ENCODE assay signal across 14 cellular contexts in genomic region chr10:47031953-47032465, GRCh38.
DNase-seq lines count a peak whose midpoint lies in the region; ATAC-seq and TF ChIP-seq lines count a peak whose summit lies in the region.
"Had no signal": no experiment of that assay in that cellular context is flagged by ENCODE, and none has a peak within 500 bp of the region (broad histone marks: within the 10 kb centered on the region; RNA-seq: fewer than 3 reads in every experiment).

No MANE protein-coding gene starts in this region.

- H3K36me3 ChIP-seq in WERI-Rb-1, result no peaks in the 10 kb centered on the region

- DNase-seq in EH (ENCODE audit: low read depth), result peak; percentile 70
- DNase-seq in WERI-Rb-1, result peak; percentile 2
- DNase-seq in Right ventricle myocardium superior, result peak; percentile 21
- peak; percentile 53 for DNase-seq in sciatic nerve (ENCODE audit: low spot score)
- no peak for DNase-seq in stimulated activated CD4-positive, alpha-beta T cell treated with anti-CD3 and anti-CD28 coated beads, Interleukin-4, amount 100 ng/mL, for 24 hours
- DNase-seq in NCI-H526 treated with DMSO at 0.1 percent for 48 hours (lab: John Stamatoyannopoulos, UW), result no peak
- DNase-seq in NCI-H2029 treated with DMSO at 0.1 percent for 48 hours (lab: John Stamatoyannopoulos, UW), result no peak
- DNase-seq: activated naive CD4-positive, alpha-beta T cell treated with anti-CD3 and anti-CD28 coated beads, Interleukin-2, amount 50 U/mL, for 16 hours; cerebellar nuclear complex; Kasumi-1; midbrain; NCI-H1694 had no signal

- no peaks in the 10 kb centered on the region for H3K27me3 ChIP-seq in WERI-Rb-1 (ENCODE audit: insufficient read depth, low read depth, severe bottlenecking)

- no peak for TF ChIP-seq CTCF in WERI-Rb-1 (IDR thresholded peaks at IDR 0.05; ENCODE audit: low read depth, low read length)

- H3K9me3 ChIP-seq in WERI-Rb-1 (ENCODE audit: severe bottlenecking), result peaks cover 5% of the 10 kb centered on the region

- ATAC-seq in Right ventricle myocardium superior (ENCODE audit: poor library complexity), result no peak
- peak; percentile 79 for ATAC-seq in sciatic nerve
- no peak for ATAC-seq in GM21360 (IDR thresholded peaks at IDR 0.05; ENCODE audit: unreplicated experiment)

- H3K4me3 ChIP-seq in WERI-Rb-1 (ENCODE audit: low read depth, low read length), result no peak overlapping the region

- no peak overlapping the region for H3K27ac ChIP-seq in WERI-Rb-1
- H3K27ac ChIP-seq: C4-2B had no signal

- intact Hi-C loops in Right ventricle myocardium superior (cut with DNase I), result no loop called here
- intact Hi-C loops in sciatic nerve (cut with DNase I), result no loop called here

Comparison
In these comparisons a context has a peak if more than half of its experiments do, and no peak if none do; other contexts are left out.
1. DNase-seq: peak in EH (single experiment), WERI-Rb-1 (single experiment), Right ventricle myocardium superior (single experiment) and sciatic nerve (single experiment); none in stimulated activated CD4-positive, alpha-beta T cell treated with anti-CD3 and anti-CD28 coated beads, Interleukin-4, amount 100 ng/mL, for 24 hours (single experiment), NCI-H526 treated with DMSO at 0.1 percent for 48 hours (single experiment) and NCI-H2029 treated with DMSO at 0.1 percent for 48 hours (single experiment).